In the genomic region with DNA sequence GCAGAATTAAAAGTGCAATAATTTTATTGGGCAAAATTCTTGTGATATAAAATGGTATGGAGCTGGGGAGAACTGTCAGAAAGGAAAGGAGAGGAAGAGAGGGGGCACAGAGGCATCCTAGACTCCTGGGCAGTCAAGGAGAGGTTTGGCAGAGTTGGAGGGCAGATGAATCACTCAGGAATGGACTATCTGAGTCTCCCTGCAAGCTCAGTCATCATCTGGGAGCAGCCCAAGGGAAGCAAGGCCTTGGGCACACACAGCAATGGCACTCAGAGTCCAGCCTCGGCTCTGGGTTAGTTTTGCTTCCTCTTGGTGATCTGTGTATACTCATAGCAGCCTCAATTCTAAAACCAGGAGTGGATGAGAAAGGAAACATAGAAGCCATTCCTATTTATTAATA, we compare ENCODE assay signal across 29 cellular contexts.
DNase-seq lines count a peak whose midpoint lies in the region; ATAC-seq and TF ChIP-seq lines count a peak whose summit lies in the region.
"Had no signal": no experiment of that assay in that cellular context is flagged by ENCODE, and none has a peak within 500 bp of the region (broad histone marks: within the 10 kb centered on the region; RNA-seq: fewer than 3 reads in every experiment).

No MANE protein-coding gene starts in this region.

- in situ Hi-C loops in GM23248 (cut with MboI), result no loop called here

- H3K4me3 ChIP-seq in GM23248, result no peak overlapping the region
- H3K4me3 ChIP-seq in smooth muscle cell, result no peak overlapping the region
- H3K4me3 ChIP-seq: gastrocnemius medialis had no signal

- no peak overlapping the region for H3K9ac ChIP-seq in GM23248
- H3K9ac ChIP-seq in smooth muscle cell (ENCODE audit: low read depth), result no peak overlapping the region

- no peaks in the 10 kb centered on the region for H3K27me3 ChIP-seq in GM23248 (replicated peaks; ENCODE audit: insufficient read depth)
- H3K27me3 ChIP-seq in smooth muscle cell (ENCODE audit: low read depth), result no peaks in the 10 kb centered on the region
- H3K27me3 ChIP-seq: gastrocnemius medialis had no signal

- H3K4me1 ChIP-seq in GM23248 (ENCODE audit: insufficient read depth), result no peaks in the 10 kb centered on the region
- H3K4me1 ChIP-seq in smooth muscle cell (ENCODE audit: low read depth), result no peaks in the 10 kb centered on the region
- H3K4me1 ChIP-seq: gastrocnemius medialis had no signal

- H2AFZ ChIP-seq in GM23248 (no peak overlapping the region), smooth muscle cell (ENCODE audit: low read depth) (no peak overlapping the region)

- ATAC-seq in GM18909 (IDR thresholded peaks at IDR 0.05; ENCODE audit: poor library complexity, unreplicated experiment), result no peak
- no peak for ATAC-seq in GM21717 (IDR thresholded peaks at IDR 0.05; ENCODE audit: unreplicated experiment)
- ATAC-seq in esophagus mucosa, result no peak
- ATAC-seq: gastrocnemius medialis, left lobe of liver had no signal

- H3K36me3 ChIP-seq in GM23248 (ENCODE audit: low read depth) (no peaks in the 10 kb centered on the region), smooth muscle cell (ENCODE audit: low read depth) (peaks cover 5% of the 10 kb centered on the region)
- H3K36me3 ChIP-seq: gastrocnemius medialis had no signal

- H3K79me2 ChIP-seq in GM23248 (ENCODE audit: insufficient read depth), result no peaks in the 10 kb centered on the region
- H3K79me2 ChIP-seq in smooth muscle cell (ENCODE audit: low read depth), result no peaks in the 10 kb centered on the region

- H3K9me2 ChIP-seq in GM23248 (ENCODE audit: insufficient read depth), result no peaks in the 10 kb centered on the region

- no peaks in the 10 kb centered on the region for H4K20me1 ChIP-seq in GM23248 (ENCODE audit: insufficient read depth)
- no peaks in the 10 kb centered on the region for H4K20me1 ChIP-seq in smooth muscle cell (ENCODE audit: low read depth)

- H3F3A ChIP-seq in GM23248 (ENCODE audit: insufficient read depth) (no peaks in the 10 kb centered on the region), smooth muscle cell (ENCODE audit: low read depth) (no peaks in the 10 kb centered on the region)

- 41 to 42% methylated on average over 1 of the region's 1 CpG for WGBS in GM23248 (ENCODE audit: low coverage in 1 of 2, low lambda C conversion rate in 2 of 2, missing lambda C conversion rate in 2 of 2), 2 experiments
- 80% methylated on average over 1 of the region's 1 CpG for WGBS in smooth muscle cell (ENCODE audit: low lambda C conversion rate)

- TF ChIP-seq CTCF in smooth muscle cell (IDR thresholded peaks at IDR 0.05; ENCODE audit: borderline replicate concordance, insufficient read depth, poor library complexity, severe bottlenecking), result no peak

- H3K9me3 ChIP-seq in GM23248 (ENCODE audit: low read depth) (no peaks in the 10 kb centered on the region), smooth muscle cell (replicated peaks; ENCODE audit: low read depth) (peaks cover 14% of the 10 kb centered on the region)
- H3K9me3 ChIP-seq: gastrocnemius medialis had no signal

- DNase-seq in GM23248 (peak; percentile 38), RPMI7951 (ENCODE audit: low read depth) (peak; percentile 75), fibroblast of gingiva (ENCODE audit: low read depth) (peak; percentile 30), smooth muscle cell (lab: John Stamatoyannopoulos, UW; ENCODE audit: unreplicated experiment) (no peak)
- DNase-seq: activated B cell treated with CpG ODN at 0.5 μM for 24 hours; activated CD4-positive, alpha-beta T cell treated with anti-CD3 and anti-CD28 coated beads, Interleukin-2, amount 50 U/mL, for 4 hours; activated CD8-positive, alpha-beta memory T cell treated with anti-CD3 and anti-CD28 coated beads, Interleukin-2, amount 50 U/mL, for 4 hours; activated naive CD4-positive, alpha-beta T cell treated with anti-CD3 and anti-CD28 coated beads for 36 hours; AML-193; amniotic stem cell; CD4-positive, alpha-beta T cell; DMS 273 treated with DMSO at 0.1 percent for 48 hours; effector memory CD4-positive, alpha-beta T cell; gastrocnemius medialis; hypothalamus; immature natural killer cell; KG1; mesenchymal stem cell; MV-4-11; NCI-H146; NCI-H2107; NCI-H446 treated with DMSO at 0.1 percent for 48 hours; NCI-H82; SIG-M5; stimulated activated naive CD4-positive, alpha-beta T cell had no signal

- H3K4me2 ChIP-seq in GM23248 (ENCODE audit: unreplicated experiment) (no peak overlapping the region), smooth muscle cell (no peak overlapping the region)

- H3K27ac ChIP-seq in GM23248 (no peak overlapping the region), smooth muscle cell (ENCODE audit: low read depth) (no peak overlapping the region)
- H3K27ac ChIP-seq: gastrocnemius medialis had no signal
